Comparison of ENCODE assay signal across 9 cellular contexts in the genomic region with DNA sequence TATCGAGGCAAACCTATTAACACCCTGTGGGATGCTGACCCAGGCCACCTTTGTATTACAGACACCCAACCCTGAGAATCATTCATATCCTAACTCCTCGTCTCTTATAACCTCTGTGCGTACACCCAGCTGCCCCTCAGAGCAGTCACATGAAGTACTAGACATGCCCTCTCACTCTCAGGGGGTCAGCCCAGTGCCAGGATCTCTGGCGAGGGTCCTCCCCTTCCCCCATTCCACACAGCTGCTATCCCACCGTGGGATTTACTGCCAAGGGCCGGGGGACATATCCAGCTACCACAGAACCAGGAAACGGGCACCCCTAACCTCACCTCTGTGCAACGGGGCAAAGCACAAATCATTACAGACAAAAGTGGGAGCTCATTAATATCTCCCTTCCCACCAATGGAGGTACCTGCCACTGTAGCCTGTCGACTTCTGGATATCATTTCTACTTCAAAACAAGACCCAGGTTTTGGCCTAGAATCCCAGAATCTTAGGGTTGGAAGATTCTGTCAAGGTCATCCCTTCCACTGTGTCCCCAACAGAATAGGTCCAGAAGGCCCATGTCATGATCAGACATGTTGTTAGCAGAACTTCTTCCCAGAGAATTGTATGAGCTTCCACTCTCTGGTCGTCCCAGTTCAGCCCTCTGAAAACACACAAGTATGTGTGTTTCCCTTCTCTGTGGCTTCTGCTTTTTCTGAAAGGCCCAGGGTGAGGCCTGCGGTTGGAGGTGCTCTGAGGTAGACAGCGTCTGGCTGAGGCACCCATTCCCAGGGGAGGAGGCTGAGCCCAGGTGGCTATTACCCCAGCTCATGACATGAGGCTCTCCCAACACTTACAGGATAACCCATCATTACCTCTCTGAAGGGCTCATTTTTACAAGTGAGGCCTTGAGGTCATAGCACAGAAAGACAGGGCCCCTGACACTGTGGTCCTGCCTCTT. TPM values are rescaled to one million over a fixed set of nuclear protein-coding genes. Genes with fewer than 3 reads are reported as not detected.
DNase-seq lines count a peak whose midpoint lies in the region; ATAC-seq and TF ChIP-seq lines count a peak whose summit lies in the region.
"Had no signal": no experiment of that assay in that cellular context is flagged by ENCODE, and none has a peak within 500 bp of the region (broad histone marks: within the 10 kb centered on the region; RNA-seq: fewer than 3 reads in every experiment).

No MANE protein-coding gene starts in this region.

- no peak for TF ChIP-seq EP300 in suprapubic skin (IDR thresholded peaks at IDR 0.05)

- H3K9me2 ChIP-seq in hepatocyte (replicated peaks; ENCODE audit: insufficient read depth): no peaks in the 10 kb centered on the region

- peak; percentile 45 for ATAC-seq in GM21717 (IDR thresholded peaks at IDR 0.05; ENCODE audit: unreplicated experiment)

- H3K4me3 ChIP-seq in GM12875 (ENCODE audit: low read depth, low read length): peak overlapping the region; percentile 79
- H3K4me3 ChIP-seq in LNCaP clone FGC (ENCODE audit: low read depth, low read length): peak overlapping the region; percentile 81
- H3K4me3 ChIP-seq in hepatocyte: peak overlapping the region; percentile 70
- peak overlapping the region; percentile 73 for H3K4me3 ChIP-seq in suprapubic skin

- no peak for TF ChIP-seq CTCF in GM12875 (IDR thresholded peaks at IDR 0.05; ENCODE audit: borderline replicate concordance, insufficient read depth, low read depth, low read length)
- TF ChIP-seq CTCF in LNCaP clone FGC (IDR thresholded peaks at IDR 0.05; ENCODE audit: control insufficient read depth, extremely low read depth, insufficient read depth): no peak
- no peak for TF ChIP-seq CTCF in hepatocyte (IDR thresholded peaks at IDR 0.05; ENCODE audit: poor library complexity)
- no peak for TF ChIP-seq CTCF in suprapubic skin (IDR thresholded peaks at IDR 0.05)

- H3K36me3 ChIP-seq in hepatocyte (replicated peaks; ENCODE audit: insufficient read depth, low read depth) (no peaks in the 10 kb centered on the region), suprapubic skin (no peaks in the 10 kb centered on the region)

- H3K9me3 ChIP-seq in hepatocyte (ENCODE audit: low read depth): no peaks in the 10 kb centered on the region
- H3K9me3 ChIP-seq in suprapubic skin: no peaks in the 10 kb centered on the region

- no peak for DNase-seq in LNCaP clone FGC (ENCODE audit: low read depth)
- peak; percentile 29 for DNase-seq in activated T-helper 9 cell treated with anti-CD3 and anti-CD28 coated beads, Interleukin-2, amount 50 U/mL, for 16 hours (ENCODE audit: low read depth)
- DNase-seq in hepatocyte (ENCODE audit: low spot score): no peak
- DNase-seq in suprapubic skin (ENCODE audit: low spot score in 2 of 2): peak in 1 of 2 donors; percentile 62
- DNase-seq in HPDE6-E6E7 (ENCODE audit: extremely low spot score): no peak
- DNase-seq in LoVo (ENCODE audit: low spot score): no peak

- TF ChIP-seq POLR2A in suprapubic skin (IDR thresholded peaks at IDR 0.05): no peak

- H3K4me2 ChIP-seq in hepatocyte: peak overlapping the region; percentile 82

- WGBS in hepatocyte (ENCODE audit: low lambda C conversion rate, missing lambda C conversion rate): 60% methylated on average over 12 of the region's 12 CpGs
- 17% methylated on average over 12 of the region's 12 CpGs for WGBS in suprapubic skin

- no peak overlapping the region for H2AFZ ChIP-seq in hepatocyte

- H3K27me3 ChIP-seq in hepatocyte (no peaks in the 10 kb centered on the region), suprapubic skin (no peaks in the 10 kb centered on the region)

- H4K20me1 ChIP-seq in hepatocyte (ENCODE audit: insufficient read depth, poor library complexity, severe bottlenecking): peaks cover 5% of the 10 kb centered on the region

- peaks cover 60% of the 10 kb centered on the region for H3K79me2 ChIP-seq in hepatocyte

- peak overlapping the region; percentile 93 for H3K27ac ChIP-seq in hepatocyte
- H3K27ac ChIP-seq in suprapubic skin: peak overlapping the region; percentile 97
- H3K27ac ChIP-seq: VCaP had no signal

- peaks cover 71% of the 10 kb centered on the region for H3K4me1 ChIP-seq in hepatocyte (ENCODE audit: insufficient read depth)
- H3K4me1 ChIP-seq in suprapubic skin: peaks cover 89% of the 10 kb centered on the region

RNA-seq across cellular contexts. Expression of a gene that starts 1.7 kb away (rescaled TPM):
- 167 and 224 TPM in 2 replicates for total RNA-seq in hepatocyte
- polyA plus RNA-seq in hepatocyte: 265 and 302 TPM in 2 replicates
- total RNA-seq in suprapubic skin: 100 to 1,000 TPM; 234 to 370 (median 319) TPM

RNA-seq across cellular contexts. Expression of a gene that starts 20.3 kb away (rescaled TPM):
- total RNA-seq in hepatocyte (48.7 and 56.3 TPM in 2 replicates), suprapubic skin (10 to 100 TPM; 33.4 to 66.4 (median 49.4) TPM)
- 140 and 145 TPM in 2 replicates for polyA plus RNA-seq in hepatocyte

RNA-seq across cellular contexts. Expression of a gene that starts 20.7 kb away (rescaled TPM):
- 104 and 140 TPM in 2 replicates for total RNA-seq in hepatocyte
- polyA plus RNA-seq in hepatocyte: 166 and 179 TPM in 2 replicates
- total RNA-seq in suprapubic skin: 100 to 1,000 TPM; 103 to 154 (median 144) TPM

RNA-seq across cellular contexts. Expression of a gene that starts 29.8 kb away (rescaled TPM):
- total RNA-seq in hepatocyte: 6.1 and 10.9 TPM in 2 replicates
- polyA plus RNA-seq in hepatocyte: 23.4 and 25.6 TPM in 2 replicates
- 1 to 10 TPM in 2 of 4 donors, under 1 TPM in 1, not detected in 1; 0.98 to 2.0 (median 1.6) TPM for total RNA-seq in suprapubic skin
